ENCODE assay signal across 15 cellular contexts in the genomic region with DNA sequence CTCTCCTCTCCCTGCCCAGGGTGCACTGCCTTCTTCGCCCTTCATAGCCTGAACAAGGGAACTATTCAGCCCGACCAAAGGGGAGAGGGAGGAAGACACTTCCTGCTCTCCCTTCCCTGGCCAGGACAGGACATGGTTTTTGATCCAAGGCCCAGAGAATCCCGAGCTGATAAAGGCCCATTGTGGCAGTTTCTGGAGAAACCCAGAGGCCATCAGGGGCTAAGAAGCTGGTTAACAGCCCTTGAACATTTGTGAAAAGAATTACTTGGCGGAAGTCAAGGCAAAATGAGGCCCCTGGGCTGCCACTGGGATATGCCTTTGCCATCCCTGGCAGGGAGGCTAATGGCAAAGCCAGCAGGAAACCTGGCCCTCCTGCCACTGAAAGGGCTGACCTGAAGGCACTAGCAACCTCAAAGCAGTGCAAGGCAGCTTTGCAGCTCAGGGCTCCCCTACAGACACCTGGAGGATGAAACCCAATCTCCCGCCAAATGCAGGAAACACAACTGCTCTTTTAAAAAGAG. TPM values are rescaled to one million over a fixed set of nuclear protein-coding genes. Genes with fewer than 3 reads are reported as not detected.
DNase-seq lines count a peak whose midpoint lies in the region; ATAC-seq and TF ChIP-seq lines count a peak whose summit lies in the region.
"Had no signal": no experiment of that assay in that cellular context is flagged by ENCODE, and none has a peak within 500 bp of the region (broad histone marks: within the 10 kb centered on the region; RNA-seq: fewer than 3 reads in every experiment).

No MANE protein-coding gene starts in this region.

- H4K20me1 ChIP-seq in Loucy (ENCODE audit: insufficient read depth, low read length, poor library complexity, severe bottlenecking), result no peaks in the 10 kb centered on the region

- no peaks in the 10 kb centered on the region for H3K27me3 Mint-ChIP-seq in WTC11 (ENCODE audit: low read depth)
- H3K27me3 Mint-ChIP-seq in progenitor cell of endocrine pancreas, result no peaks in the 10 kb centered on the region
- H3K27me3 Mint-ChIP-seq: T-cell had no signal

- no peak overlapping the region for H3K4me3 Mint-ChIP-seq in WTC11
- H3K4me3 Mint-ChIP-seq in stimulated activated effector memory CD8-positive, alpha-beta T cell treated with anti-CD3 and anti-CD28 coated beads, Interleukin-12 subunit alpha, Interleukin-12 subunit beta, amount 100 ng/mL, for 72 hours, result no peak overlapping the region
- no peak overlapping the region for H3K4me3 Mint-ChIP-seq in progenitor cell of endocrine pancreas (ENCODE audit: low read depth)
- H3K4me3 Mint-ChIP-seq: T-cell had no signal

- H3K4me1 ChIP-seq in Loucy (ENCODE audit: insufficient read depth, low read length, poor library complexity, severe bottlenecking), result peaks cover 63% of the 10 kb centered on the region
- H3K4me1 ChIP-seq in lower lobe of right lung, result peaks cover 7% of the 10 kb centered on the region
- H3K4me1 ChIP-seq: right lobe of liver had no signal

- H3K9me3 ChIP-seq in Loucy (ENCODE audit: insufficient read depth, low read depth, low read length) (no peaks in the 10 kb centered on the region), lower lobe of right lung (no peaks in the 10 kb centered on the region)
- H3K9me3 ChIP-seq: right lobe of liver had no signal

- POLR2A ChIA-PET in WTC11 (lab: Charles Lee), result no interaction called here

- H3K4me1 Mint-ChIP-seq in WTC11 (0 out of 2 replicates have a peak, but pooled peaks cover 4% of the 10 kb centered on the region), progenitor cell of endocrine pancreas (ENCODE audit: low read depth) (no peaks in the 10 kb centered on the region)
- H3K4me1 Mint-ChIP-seq in stimulated activated effector memory CD8-positive, alpha-beta T cell treated with anti-CD3 and anti-CD28 coated beads, Interleukin-12 subunit alpha, Interleukin-12 subunit beta, amount 100 ng/mL, for 72 hours, result peaks cover 32% of the 10 kb centered on the region

- no peak for TF ChIP-seq CTCF in Loucy (conservative IDR thresholded peaks at IDR 0.05; ENCODE audit: low read length)
- TF ChIP-seq CTCF in WTC11 (IDR thresholded peaks at IDR 0.05), result no peak
- TF ChIP-seq CTCF in progenitor cell of endocrine pancreas (IDR thresholded peaks at IDR 0.05; ENCODE audit: unreplicated experiment), result no peak
- TF ChIP-seq CTCF in lower lobe of right lung (IDR thresholded peaks at IDR 0.05), result no peak

- no peaks in the 10 kb centered on the region for H3K9me2 ChIP-seq in Loucy (replicated peaks; ENCODE audit: low read depth, low read length)

- peaks cover 19% of the 10 kb centered on the region; the same call in 1 of the 2 replicates for H3K36me3 ChIP-seq in Loucy (ENCODE audit: insufficient read depth, low read length)
- H3K36me3 ChIP-seq in lower lobe of right lung, result peaks cover 43% of the 10 kb centered on the region

- H3K9me3 Mint-ChIP-seq in WTC11 (no peaks in the 10 kb centered on the region), progenitor cell of endocrine pancreas (ENCODE audit: low read depth) (no peaks in the 10 kb centered on the region)
- H3K9me3 Mint-ChIP-seq in stimulated activated effector memory CD8-positive, alpha-beta T cell treated with anti-CD3 and anti-CD28 coated beads, Interleukin-12 subunit alpha, Interleukin-12 subunit beta, amount 100 ng/mL, for 72 hours, result no peaks in the 10 kb centered on the region
- H3K9me3 Mint-ChIP-seq: T-cell had no signal

- peak overlapping the region; percentile 93 for H3K4me2 ChIP-seq in Loucy (ENCODE audit: low read depth, low read length, poor library complexity, severe bottlenecking)

- no peak for DNase-seq in WTC11 (ENCODE audit: low spot score)
- peak; percentile 74 for DNase-seq in left kidney (ENCODE audit: low read depth, low spot score)
- DNase-seq in stimulated activated effector memory CD8-positive, alpha-beta T cell treated with anti-CD3 and anti-CD28 coated beads, Interleukin-12 subunit alpha, Interleukin-12 subunit beta, amount 100 ng/mL, for 72 hours (ENCODE audit: low spot score in 2 of 2), result no peak
- no peak for DNase-seq in progenitor cell of endocrine pancreas (ENCODE audit: low spot score, unreplicated experiment)
- DNase-seq in amniotic stem cell (lab: John Stamatoyannopoulos, UW), result no peak
- no peak for DNase-seq in lower lobe of right lung
- DNase-seq: activated T-cell treated with anti-CD3 and anti-CD28 coated beads, Interleukin-2, amount 50 U/mL, for 48 hours; effector memory CD4-positive, alpha-beta T cell; NCI-H1048; NCI-H510A; stimulated activated naive CD4-positive, alpha-beta T cell; T-cell had no signal

- H2AFZ ChIP-seq in Loucy (ENCODE audit: low read length), result no peak overlapping the region

- H3K36me3 Mint-ChIP-seq in WTC11 (peaks cover 38% of the 10 kb centered on the region), progenitor cell of endocrine pancreas (ENCODE audit: insufficient read depth) (peaks cover 19% of the 10 kb centered on the region)
- H3K36me3 Mint-ChIP-seq in stimulated activated effector memory CD8-positive, alpha-beta T cell treated with anti-CD3 and anti-CD28 coated beads, Interleukin-12 subunit alpha, Interleukin-12 subunit beta, amount 100 ng/mL, for 72 hours, result peaks cover 59% of the 10 kb centered on the region

- 0 out of 2 replicates have a peak, but pooled peaks cover under 1% of the 10 kb centered on the region for H3K79me2 ChIP-seq in Loucy (ENCODE audit: insufficient read depth, low read length)

- H3K27me3 ChIP-seq in Loucy (ENCODE audit: insufficient read depth, low read length, poor library complexity, severe bottlenecking) (no peaks in the 10 kb centered on the region), lower lobe of right lung (ENCODE audit: low read depth) (no peaks in the 10 kb centered on the region)
- H3K27me3 ChIP-seq: right lobe of liver had no signal

- H3K4me3 ChIP-seq in Loucy (ENCODE audit: low read length, poor library complexity, severe bottlenecking), result no peak overlapping the region
- no peak overlapping the region for H3K4me3 ChIP-seq in lower lobe of right lung
- H3K4me3 ChIP-seq: right lobe of liver had no signal

- intact Hi-C loops in lower lobe of right lung (cut with DNase I), result no loop called here

- CTCF ChIA-PET in WTC11 (lab: Charles Lee), result interaction anchor here (1.2 to 1.5 kb wide), 3 partner anchors 33 to 168 kb away, joined by 3 to 9 read pairs (median 3); no protein-coding TSS in a partner anchor

- H3F3A ChIP-seq in Loucy (ENCODE audit: low read depth), result peaks cover 5% of the 10 kb centered on the region

- no peak for ATAC-seq in WTC11
- no peak for ATAC-seq in stimulated activated effector memory CD8-positive, alpha-beta T cell treated with anti-CD3 and anti-CD28 coated beads, Interleukin-12 subunit alpha, Interleukin-12 subunit beta, amount 100 ng/mL, for 72 hours
- ATAC-seq in lower lobe of right lung, result no peak
- ATAC-seq: Panc1, right lobe of liver, T-cell had no signal

- H3K9ac ChIP-seq in Loucy (ENCODE audit: low read depth, low read length, poor library complexity, severe bottlenecking), result peak overlapping the region; percentile 75

- H3K27ac Mint-ChIP-seq in WTC11 (peak overlapping the region; percentile 42), progenitor cell of endocrine pancreas (no peak overlapping the region)
- H3K27ac Mint-ChIP-seq in stimulated activated effector memory CD8-positive, alpha-beta T cell treated with anti-CD3 and anti-CD28 coated beads, Interleukin-12 subunit alpha, Interleukin-12 subunit beta, amount 100 ng/mL, for 72 hours, result peak overlapping the region; percentile 90

- no peak overlapping the region for H3K27ac ChIP-seq in lower lobe of right lung
- H3K27ac ChIP-seq: right lobe of liver had no signal

TF ChIP-seq in WTC11, 78 proteins besides CTCF, POLR2A, EP300 and RAD21 (continues in another document):
- TF ChIP-seq KAT7 (CRISPR knock-in tag; IDR thresholded peaks at IDR 0.05; ENCODE audit: borderline replicate concordance) (no peak), IRF2 (CRISPR knock-in tag; IDR thresholded peaks at IDR 0.05; ENCODE audit: borderline replicate concordance, low read depth) (no peak), FOXP1 (CRISPR knock-in tag; IDR thresholded peaks at IDR 0.05; ENCODE audit: borderline replicate concordance) (no peak), TCF7 (CRISPR knock-in tag; IDR thresholded peaks at IDR 0.05; ENCODE audit: low read depth) (no peak), SP1 (CRISPR knock-in tag; conservative IDR thresholded peaks at IDR 0.05) (no peak), TEAD4 (CRISPR knock-in tag; IDR thresholded peaks at IDR 0.05) (no peak), ZNF671 (CRISPR knock-in tag; IDR thresholded peaks at IDR 0.05) (no peak), ZNF263 (CRISPR knock-in tag; IDR thresholded peaks at IDR 0.05; ENCODE audit: low read depth) (no peak)
- TF ChIP-seq, protein P1, sequence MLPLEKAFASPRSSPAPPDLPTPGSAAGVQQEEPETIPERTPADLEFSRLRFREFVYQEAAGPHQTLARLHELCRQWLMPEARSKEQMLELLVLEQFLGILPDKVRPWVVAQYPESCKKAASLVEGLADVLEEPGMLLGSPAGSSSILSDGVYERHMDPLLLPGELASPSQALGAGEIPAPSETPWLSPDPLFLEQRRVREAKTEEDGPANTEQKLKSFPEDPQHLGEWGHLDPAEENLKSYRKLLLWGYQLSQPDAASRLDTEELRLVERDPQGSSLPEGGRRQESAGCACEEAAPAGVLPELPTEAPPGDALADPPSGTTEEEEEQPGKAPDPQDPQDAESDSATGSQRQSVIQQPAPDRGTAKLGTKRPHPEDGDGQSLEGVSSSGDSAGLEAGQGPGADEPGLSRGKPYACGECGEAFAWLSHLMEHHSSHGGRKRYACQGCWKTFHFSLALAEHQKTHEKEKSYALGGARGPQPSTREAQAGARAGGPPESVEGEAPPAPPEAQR (CRISPR knock-in tag; IDR thresholded peaks at IDR 0.05), result no peak
- TF ChIP-seq, protein P2, sequence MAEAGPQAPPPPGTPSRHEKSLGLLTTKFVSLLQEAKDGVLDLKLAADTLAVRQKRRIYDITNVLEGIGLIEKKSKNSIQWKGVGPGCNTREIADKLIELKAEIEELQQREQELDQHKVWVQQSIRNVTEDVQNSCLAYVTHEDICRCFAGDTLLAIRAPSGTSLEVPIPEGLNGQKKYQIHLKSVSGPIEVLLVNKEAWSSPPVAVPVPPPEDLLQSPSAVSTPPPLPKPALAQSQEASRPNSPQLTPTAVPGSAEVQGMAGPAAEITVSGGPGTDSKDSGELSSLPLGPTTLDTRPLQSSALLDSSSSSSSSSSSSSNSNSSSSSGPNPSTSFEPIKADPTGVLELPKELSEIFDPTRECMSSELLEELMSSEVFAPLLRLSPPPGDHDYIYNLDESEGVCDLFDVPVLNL (CRISPR knock-in tag; IDR thresholded peaks at IDR 0.05; ENCODE audit: borderline replicate concordance, low read depth), result no peak
- TF ChIP-seq, protein P3, sequence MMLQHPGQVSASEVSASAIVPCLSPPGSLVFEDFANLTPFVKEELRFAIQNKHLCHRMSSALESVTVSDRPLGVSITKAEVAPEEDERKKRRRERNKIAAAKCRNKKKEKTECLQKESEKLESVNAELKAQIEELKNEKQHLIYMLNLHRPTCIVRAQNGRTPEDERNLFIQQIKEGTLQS (CRISPR knock-in tag; conservative IDR thresholded peaks at IDR 0.05), result no peak

RNA-seq across cellular contexts. Expression of gene PHB1, which starts 12.7 kb away (rescaled TPM):
- total RNA-seq in WTC11 (2021) (350 to 375 TPM (median 362 TPM) in 3 replicates), progenitor cell of endocrine pancreas (168 and 169 TPM in 2 replicates), lower lobe of right lung (113 TPM)

RNA-seq across cellular contexts. Expression of gene ZNF652, which starts 40.0 kb away (rescaled TPM):
- total RNA-seq in WTC11 (2021) (40.8 to 46.0 TPM (median 44.2 TPM) in 3 replicates), progenitor cell of endocrine pancreas (49.3 and 52.7 TPM in 2 replicates), lower lobe of right lung (49.0 TPM)
